19 cellular contexts compared by ENCODE assay signal in genomic region chr2:235054497-235054896, GRCh38.
DNase-seq lines count a peak whose midpoint lies in the region; ATAC-seq, FAIRE-seq and TF ChIP-seq lines count a peak whose summit lies in the region.
"Had no signal": no experiment of that assay in that cellular context is flagged by ENCODE, and none has a peak within 500 bp of the region (broad histone marks: within the 10 kb centered on the region; RNA-seq: fewer than 3 reads in every experiment).

No MANE protein-coding gene starts in this region.

- no peak overlapping the region for H2BK20ac ChIP-seq in H9 (ENCODE audit: low read depth, low read length, poor library complexity, severe bottlenecking)

- POLR2A ChIA-PET in endothelial cell of umbilical vein (lab: Charles Lee), result no interaction called here

- H3K9me3 ChIP-seq in H9 (ENCODE audit: control insufficient read depth, low read depth, low read length), result no peaks in the 10 kb centered on the region
- no peaks in the 10 kb centered on the region for H3K9me3 ChIP-seq in SJSA1 (replicated peaks)
- H3K9me3 ChIP-seq in endothelial cell of umbilical vein (replicated peaks; ENCODE audit: control insufficient read depth, insufficient read depth, low read length), result no peaks in the 10 kb centered on the region

- no peaks in the 10 kb centered on the region for H3K9me1 ChIP-seq in endothelial cell of umbilical vein (replicated peaks; ENCODE audit: control insufficient read depth, extremely low read depth, insufficient read depth, low read length)

- no peak overlapping the region for H2BK120ac ChIP-seq in H9 (ENCODE audit: low read depth, low read length, poor library complexity, severe bottlenecking)

- no peak for TF ChIP-seq POLR2A in endothelial cell of umbilical vein (IDR thresholded peaks at IDR 0.05; ENCODE audit: low read depth, low read length)

- no peak overlapping the region for H4K8ac ChIP-seq in H9 (replicated peaks; ENCODE audit: insufficient read length, low read depth, low read length)

- H3K18ac ChIP-seq in H9 (ENCODE audit: insufficient read length, low read depth, low read length), result no peak overlapping the region

- H3K36me3 ChIP-seq in SJSA1 (peaks cover 58% of the 10 kb centered on the region), endothelial cell of umbilical vein (ENCODE audit: control insufficient read depth in 2 of 2, extremely low read depth in 1 of 2, insufficient read depth in 2 of 2, low read length in 2 of 2) (peaks cover 4 to 31% of the 10 kb centered on the region in 2 experiments)

- no peak overlapping the region for H3K4me3 Mint-ChIP-seq in H9
- H3K4me3 Mint-ChIP-seq in activated naive CD4-positive, alpha-beta T cell treated with anti-CD3 and anti-CD28 coated beads, Interleukin-2, amount 10 ng/mL, durations not matched to agents 7 days and 5 days, result no peak overlapping the region
- no peak overlapping the region for H3K4me3 Mint-ChIP-seq in activated CD8-positive, alpha-beta memory T cell treated with anti-CD3 and anti-CD28 coated beads, Interleukin-2, amount 10 ng/mL, durations not matched to agents 7 days and 5 days
- H3K4me3 Mint-ChIP-seq: CD4-positive, alpha-beta T cell had no signal

- H3K27ac ChIP-seq in H9 (ENCODE audit: insufficient read length, low read depth, low read length) (no peak overlapping the region), SJSA1 (peak overlapping the region; percentile 96), endothelial cell of umbilical vein (ENCODE audit: insufficient read depth, low read depth, low read length) (peak overlapping the region; percentile 74)
- H3K27ac ChIP-seq: KMS-11 had no signal

- H4K91ac ChIP-seq in H9 (ENCODE audit: insufficient read length, low read depth, low read length), result no peak overlapping the region

- H3K27me3 Mint-ChIP-seq in H9 (ENCODE audit: low read depth), result no peaks in the 10 kb centered on the region; the same call in 1 of the 2 replicates
- H3K27me3 Mint-ChIP-seq in activated naive CD4-positive, alpha-beta T cell treated with anti-CD3 and anti-CD28 coated beads, Interleukin-2, amount 10 ng/mL, durations not matched to agents 7 days and 5 days, result peaks cover 4% of the 10 kb centered on the region
- peaks cover 3% of the 10 kb centered on the region for H3K27me3 Mint-ChIP-seq in activated CD8-positive, alpha-beta memory T cell treated with anti-CD3 and anti-CD28 coated beads, Interleukin-2, amount 10 ng/mL, durations not matched to agents 7 days and 5 days

- H3K4me3 ChIP-seq in SJSA1 (no peak overlapping the region), endothelial cell of umbilical vein (replicated peaks in 1 of 3; ENCODE audit: insufficient read depth in 1 of 3, low read depth in 1 of 3, low read length in 3 of 3) (no peak overlapping the region)

- H3K4me1 Mint-ChIP-seq in H9, result peaks cover 5 to 6% of the 10 kb centered on the region in 2 experiments
- no peaks in the 10 kb centered on the region for H3K4me1 Mint-ChIP-seq in activated naive CD4-positive, alpha-beta T cell treated with anti-CD3 and anti-CD28 coated beads, Interleukin-2, amount 10 ng/mL, durations not matched to agents 7 days and 5 days
- H3K4me1 Mint-ChIP-seq in activated CD8-positive, alpha-beta memory T cell treated with anti-CD3 and anti-CD28 coated beads, Interleukin-2, amount 10 ng/mL, durations not matched to agents 7 days and 5 days, result no peaks in the 10 kb centered on the region

- no peak overlapping the region for H2BK12ac ChIP-seq in H9 (ENCODE audit: insufficient read length, low read depth, low read length)

- no CpG with 5 or more reads among the region's 5 CpGs for WGBS in H9 (ENCODE audit: extremely low coverage, insufficient read length, low lambda C conversion rate)

- no peak overlapping the region for H3K14ac ChIP-seq in H9 (ENCODE audit: insufficient read depth, low read length)

- H4K5ac ChIP-seq in H9 (ENCODE audit: insufficient read length, low read depth, low read length), result no peak overlapping the region

- H3K27ac Mint-ChIP-seq in H9, result no peak overlapping the region; a peak in 2 of 7 replicates
- H3K27ac Mint-ChIP-seq in activated naive CD4-positive, alpha-beta T cell treated with anti-CD3 and anti-CD28 coated beads, Interleukin-2, amount 10 ng/mL, durations not matched to agents 7 days and 5 days, result no peak overlapping the region
- no peak overlapping the region for H3K27ac Mint-ChIP-seq in activated CD8-positive, alpha-beta memory T cell treated with anti-CD3 and anti-CD28 coated beads, Interleukin-2, amount 10 ng/mL, durations not matched to agents 7 days and 5 days
- H3K27ac Mint-ChIP-seq: CD4-positive, alpha-beta T cell had no signal

- H3K27me3 ChIP-seq in H9 (ENCODE audit: insufficient read depth, low read length) (no peaks in the 10 kb centered on the region), SJSA1 (replicated peaks) (no peaks in the 10 kb centered on the region), endothelial cell of umbilical vein (ENCODE audit: control insufficient read depth in 2 of 2, insufficient read depth in 2 of 2, low read length in 2 of 2) (no peaks in the 10 kb centered on the region)

- no peak overlapping the region for H2AFZ ChIP-seq in H9 (ENCODE audit: low read length)
- no peak overlapping the region for H2AFZ ChIP-seq in endothelial cell of umbilical vein (ENCODE audit: low read depth, low read length)

- CTCF ChIA-PET in endothelial cell of umbilical vein (lab: Charles Lee), result interaction anchor here (0.7 to 2.8 kb wide), 9 partner anchors 25 to 509 kb away, joined by 3 to 9 read pairs (median 4); no protein-coding TSS in a partner anchor
- CTCF ChIA-PET in activated naive CD4-positive, alpha-beta T cell treated with anti-CD3 and anti-CD28 coated beads, Interleukin-2, amount 10 ng/mL, durations not matched to agents 7 days and 5 days (lab: Charles Lee), result no interaction called here
- CTCF ChIA-PET in activated CD8-positive, alpha-beta memory T cell treated with anti-CD3 and anti-CD28 coated beads, Interleukin-2, amount 10 ng/mL, durations not matched to agents 7 days and 5 days (lab: Charles Lee), result no interaction called here

- H3K56ac ChIP-seq in H9 (ENCODE audit: insufficient read length, low read depth, low read length), result no peak overlapping the region

- no peak overlapping the region for H3K9ac ChIP-seq in H9 (ENCODE audit: extremely low read depth, insufficient read length, low read length)
- H3K9ac ChIP-seq in endothelial cell of umbilical vein (replicated peaks; ENCODE audit: extremely low read depth, insufficient read depth, low read length), result no peak overlapping the region
- H3K9ac ChIP-seq: KMS-11 had no signal

- no TSS peak for BruUV-seq in endothelial cell of umbilical vein (replicated peaks; lab: Mats Ljungman, UMichigan)

- peaks cover 9 to 51% (median 42%) of the 10 kb centered on the region in 3 experiments for H3K36me3 Mint-ChIP-seq in H9 (ENCODE audit: insufficient read depth in 1 of 3, low read depth in 3 of 3)
- H3K36me3 Mint-ChIP-seq in activated naive CD4-positive, alpha-beta T cell treated with anti-CD3 and anti-CD28 coated beads, Interleukin-2, amount 10 ng/mL, durations not matched to agents 7 days and 5 days, result no peaks in the 10 kb centered on the region
- H3K36me3 Mint-ChIP-seq in activated CD8-positive, alpha-beta memory T cell treated with anti-CD3 and anti-CD28 coated beads, Interleukin-2, amount 10 ng/mL, durations not matched to agents 7 days and 5 days, result no peaks in the 10 kb centered on the region

- H3K4me1 ChIP-seq in H9 (ENCODE audit: insufficient read depth, low read length) (no peaks in the 10 kb centered on the region), SJSA1 (replicated peaks) (peaks cover 68% of the 10 kb centered on the region), endothelial cell of umbilical vein (ENCODE audit: control insufficient read depth, extremely low read depth, insufficient read depth, low read length) (peaks cover 28% of the 10 kb centered on the region)

- H3K79me2 ChIP-seq in H9 (ENCODE audit: insufficient read depth, low read length), result no peaks in the 10 kb centered on the region
- peaks cover 18% of the 10 kb centered on the region for H3K79me2 ChIP-seq in endothelial cell of umbilical vein (ENCODE audit: control insufficient read depth, insufficient read depth, low read length)

- no peaks in the 10 kb centered on the region for H3K23me2 ChIP-seq in H9 (ENCODE audit: insufficient read length, low read depth, low read length, poor library complexity, severe bottlenecking)

- DNase-seq in H9 (peak; percentile 7), SJSA1 (ENCODE audit: low read depth in 1 of 2, low spot score in 2 of 2) (peak; percentile 75 to 78), endothelial cell of umbilical vein (ENCODE audit: low read depth, low spot score) (peak; percentile 81), retina (peak; percentile 38)
- no peak for DNase-seq in activated naive CD4-positive, alpha-beta T cell treated with anti-CD3 and anti-CD28 coated beads, Interleukin-2, amount 10 ng/mL, durations not matched to agents 7 days and 5 days
- DNase-seq in activated CD8-positive, alpha-beta memory T cell treated with anti-CD3 and anti-CD28 coated beads, Interleukin-2, amount 10 ng/mL, durations not matched to agents 7 days and 5 days, result no peak
- DNase-seq: ACHN; AML-193; CD4-positive, alpha-beta T cell; EL; NCI-H1436 treated with DMSO at 0.1 percent for 48 hours; NCI-H2029 treated with DMSO at 0.1 percent for 48 hours; NCI-H2171 treated with DMSO at 0.1 percent for 48 hours; NCI-H748 treated with DMSO at 0.1 percent for 48 hours; PC-3 had no signal

- H2AK5ac ChIP-seq in H9 (ENCODE audit: insufficient read length, low read length), result no peak overlapping the region

- peak; percentile 97 for FAIRE-seq in endothelial cell of umbilical vein (lab: Jason Lieb, UNC)
- FAIRE-seq: GM19239 had no signal

- TF ChIP-seq CTCF in H9 (conservative IDR thresholded peaks at IDR 0.05) (no peak), endothelial cell of umbilical vein (IDR thresholded peaks at IDR 0.05; ENCODE audit: extremely low read depth in 1 of 2, insufficient read depth in 1 of 2, low read depth in 1 of 2, low read length in 2 of 2) (no peak)

- H3K4ac ChIP-seq in H9 (ENCODE audit: low read depth, low read length), result no peak overlapping the region

- intact Hi-C loops in endothelial cell of umbilical vein (cut with micrococcal nuclease), result loop anchor here (2.0 to 5.0 kb wide), 4 partner anchors 52 to 632 kb away; no protein-coding TSS in a partner anchor

- dilution Hi-C loops in endothelial cell of umbilical vein (cut with MboI; ENCODE audit: extremely low pct_ligation_motif_present, low sequenced_read_pairs), result no loop called here

- H3K4me2 ChIP-seq in H9 (ENCODE audit: insufficient read depth, insufficient read length, low read length), result no peak overlapping the region
- H3K4me2 ChIP-seq in endothelial cell of umbilical vein (ENCODE audit: insufficient read depth, low read length), result no peak overlapping the region
- H3K4me2 ChIP-seq: KMS-11 had no signal

- H2BK15ac ChIP-seq in H9 (ENCODE audit: low read depth, low read length), result no peak overlapping the region

- H3T11ph ChIP-seq in H9 (ENCODE audit: low read length), result no peak overlapping the region

- no peaks in the 10 kb centered on the region for H3K79me1 ChIP-seq in H9 (ENCODE audit: insufficient read depth, low read depth, low read length, poor library complexity, severe bottlenecking)

- no peaks in the 10 kb centered on the region for H4K20me1 ChIP-seq in H9 (ENCODE audit: control insufficient read depth, insufficient read depth, insufficient read length)
- no peaks in the 10 kb centered on the region for H4K20me1 ChIP-seq in endothelial cell of umbilical vein (replicated peaks; ENCODE audit: control insufficient read depth, extremely low read depth, insufficient read depth, low read length)

- no peak for ATAC-seq in GM18520 (IDR thresholded peaks at IDR 0.05; ENCODE audit: unreplicated experiment)
- no peak for ATAC-seq in activated CD8-positive, alpha-beta memory T cell treated with anti-CD3 and anti-CD28 coated beads, Interleukin-2, amount 10 ng/mL, durations not matched to agents 7 days and 5 days
- ATAC-seq: HCT116, PC-3 had no signal

- no peak overlapping the region for H3K23ac ChIP-seq in H9 (ENCODE audit: insufficient read length, low read depth, low read length)

- no peak overlapping the region for H2BK5ac ChIP-seq in H9 (ENCODE audit: insufficient read length, low read length)

- no peaks in the 10 kb centered on the region for H3K9me3 Mint-ChIP-seq in H9
- no peaks in the 10 kb centered on the region for H3K9me3 Mint-ChIP-seq in activated naive CD4-positive, alpha-beta T cell treated with anti-CD3 and anti-CD28 coated beads, Interleukin-2, amount 10 ng/mL, durations not matched to agents 7 days and 5 days
- no peaks in the 10 kb centered on the region for H3K9me3 Mint-ChIP-seq in activated CD8-positive, alpha-beta memory T cell treated with anti-CD3 and anti-CD28 coated beads, Interleukin-2, amount 10 ng/mL, durations not matched to agents 7 days and 5 days (ENCODE audit: low read depth)
- H3K9me3 Mint-ChIP-seq: CD4-positive, alpha-beta T cell had no signal

Comparison
In these comparisons a context has a peak if more than half of its experiments do, and no peak if none do; other contexts are left out.
1. DNase-seq: peak in H9 (single experiment), SJSA1 (2 of 2), endothelial cell of umbilical vein (single experiment) and retina (single experiment); none in activated naive CD4-positive, alpha-beta T cell treated with anti-CD3 and anti-CD28 coated beads, Interleukin-2, amount 10 ng/mL, durations not matched to agents 7 days and 5 days (single experiment) and activated CD8-positive, alpha-beta memory T cell treated with anti-CD3 and anti-CD28 coated beads, Interleukin-2, amount 10 ng/mL, durations not matched to agents 7 days and 5 days (single experiment).